ENCODE assay signal across 11 cellular contexts in the genomic region with DNA sequence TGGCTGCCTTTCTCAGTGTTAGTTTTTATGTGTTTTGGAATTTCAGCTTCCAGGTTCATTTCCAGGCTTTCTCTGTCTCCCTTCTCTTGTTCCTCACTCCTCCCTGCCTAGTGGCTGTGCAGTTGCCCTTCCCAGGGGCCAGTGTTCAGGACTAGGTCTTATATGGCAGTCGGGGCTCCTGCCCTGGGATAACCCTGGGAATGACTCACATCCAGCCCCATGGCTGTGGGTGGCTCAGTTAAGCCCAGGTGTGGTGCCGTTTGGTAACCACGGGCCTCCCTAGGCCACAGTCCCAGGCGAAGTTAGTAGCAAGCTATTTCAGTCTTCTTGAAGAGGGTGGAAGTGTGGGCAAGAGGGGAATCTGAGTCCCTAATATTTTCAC. TPM values are rescaled to one million over a fixed set of nuclear protein-coding genes. Genes with fewer than 3 reads are reported as not detected.
A peak's percentile ranks its signal among the peaks of the same experiment; 100 is the strongest.
DNase-seq lines count a peak whose midpoint lies in the region; ATAC-seq and TF ChIP-seq lines count a peak whose summit lies in the region.
"Had no signal": no experiment of that assay in that cellular context is flagged by ENCODE, and none has a peak within 500 bp of the region (broad histone marks: within the 10 kb centered on the region; RNA-seq: fewer than 3 reads in every experiment).

No MANE protein-coding gene starts in this region.

- H3K4me2 ChIP-seq in GM23338, result no peak overlapping the region

- CTCF ChIA-PET in naive thymus-derived CD4-positive, alpha-beta T cell (lab: Charles Lee), result interaction anchor here (0.5 to 14.8 kb wide), 11 partner anchors 14 to 262 kb away, joined by 3 to 172 read pairs (median 3); partner anchors contain the start of genes DDR1 and VARS2
- CTCF ChIA-PET in HEK293T (lab: Yijun Ruan, JAX), result interaction anchor here (0.6 to 2.5 kb wide), 6 partner anchors 9 to 263 kb away, joined by 3 to 11 read pairs (median 5); no protein-coding TSS in a partner anchor

- H3K4me3 ChIP-seq in GM23338 (no peak overlapping the region), spleen (no peak overlapping the region)
- no peak overlapping the region for H3K4me3 ChIP-seq in naive thymus-derived CD4-positive, alpha-beta T cell (ENCODE audit: low read length)
- H3K4me3 ChIP-seq: ovary had no signal

- H3K27me3 Mint-ChIP-seq in GM23338 (ENCODE audit: insufficient read depth, low read depth, poor library complexity), result peaks cover 9% of the 10 kb centered on the region
- no peaks in the 10 kb centered on the region for H3K27me3 Mint-ChIP-seq in activated naive CD8-positive, alpha-beta T cell treated with anti-CD3 and anti-CD28 coated beads, Interleukin-2, amount 50 U/mL, for 24 hours
- H3K27me3 Mint-ChIP-seq in naive thymus-derived CD4-positive, alpha-beta T cell, result no peaks in the 10 kb centered on the region

- no peaks in the 10 kb centered on the region for H3K9me3 ChIP-seq in naive thymus-derived CD4-positive, alpha-beta T cell (ENCODE audit: control insufficient read depth in 2 of 3, low read length in 3 of 3)
- H3K9me3 ChIP-seq in spleen, result no peaks in the 10 kb centered on the region
- H3K9me3 ChIP-seq: ovary had no signal

- no peak for TF ChIP-seq POLR2A in spleen (IDR thresholded peaks at IDR 0.05)

- no peak overlapping the region for H3K4me3 Mint-ChIP-seq in GM23338
- peak overlapping the region; percentile 0 for H3K4me3 Mint-ChIP-seq in activated naive CD8-positive, alpha-beta T cell treated with anti-CD3 and anti-CD28 coated beads, Interleukin-2, amount 50 U/mL, for 24 hours
- peak overlapping the region; percentile 42 to 96 (median 80) for H3K4me3 Mint-ChIP-seq in naive thymus-derived CD4-positive, alpha-beta T cell

- H3K9me2 ChIP-seq in GM23338 (ENCODE audit: insufficient read depth), result no peaks in the 10 kb centered on the region

- no peak overlapping the region for H2AFZ ChIP-seq in GM23338

- H3K27me3 ChIP-seq in GM23338 (ENCODE audit: insufficient read depth) (no peaks in the 10 kb centered on the region), spleen (replicated peaks in 1 of 7) (no peaks in the 10 kb centered on the region)
- H3K27me3 ChIP-seq in naive thymus-derived CD4-positive, alpha-beta T cell (ENCODE audit: control insufficient read depth in 2 of 2, insufficient read depth in 2 of 2, low read length in 2 of 2), result no peaks in the 10 kb centered on the region
- H3K27me3 ChIP-seq: ovary had no signal

- H3K79me2 ChIP-seq in GM23338 (replicated peaks; ENCODE audit: insufficient read depth), result no peaks in the 10 kb centered on the region

- peak overlapping the region; percentile 30; the same call in 1 of the 2 replicates for H3K27ac Mint-ChIP-seq in GM23338
- H3K27ac Mint-ChIP-seq in activated naive CD8-positive, alpha-beta T cell treated with anti-CD3 and anti-CD28 coated beads, Interleukin-2, amount 50 U/mL, for 24 hours, result peak overlapping the region; percentile 96
- H3K27ac Mint-ChIP-seq in naive thymus-derived CD4-positive, alpha-beta T cell, result peak overlapping the region in 8 of 9 donors; percentile 66 to 99 (median 96)

- H3K4me1 Mint-ChIP-seq in GM23338, result peaks cover 34% of the 10 kb centered on the region
- peaks cover 82% of the 10 kb centered on the region for H3K4me1 Mint-ChIP-seq in activated naive CD8-positive, alpha-beta T cell treated with anti-CD3 and anti-CD28 coated beads, Interleukin-2, amount 50 U/mL, for 24 hours
- H3K4me1 Mint-ChIP-seq in naive thymus-derived CD4-positive, alpha-beta T cell, result peaks cover 53 to 97% (median 87%) of the 10 kb centered on the region in 7 donors

- H3K27ac ChIP-seq in C4-2B (peak overlapping the region; percentile 3; the same call in 1 of the 2 replicates), GM23338 (ENCODE audit: low read depth) (no peak overlapping the region), spleen (peak overlapping the region in 2 of 8 donors; percentile 2 to 82)
- H3K27ac ChIP-seq in naive thymus-derived CD4-positive, alpha-beta T cell (ENCODE audit: low read depth, low read length), result peak overlapping the region; percentile 52
- H3K27ac ChIP-seq: ovary had no signal

- DNase-seq in GM23338 (ENCODE audit: low spot score), result no peak
- peak; percentile 47 for DNase-seq in activated naive CD8-positive, alpha-beta T cell treated with anti-CD3 and anti-CD28 coated beads, Interleukin-2, amount 50 U/mL, for 24 hours
- DNase-seq in naive thymus-derived CD4-positive, alpha-beta T cell, result no peak
- no peak for DNase-seq in spleen
- DNase-seq in mucosa of gallbladder (ENCODE audit: low spot score), result no peak
- DNase-seq in HEK293T (ENCODE audit: extremely low spot score), result no peak
- DNase-seq in anterior cingulate cortex (lab: John Stamatoyannopoulos, UW), result no peak
- DNase-seq: GDM1, MV-4-11, ovary had no signal

- 0 out of 2 replicates have a peak, but pooled peaks cover 7% of the 10 kb centered on the region for H3F3A ChIP-seq in GM23338 (replicated peaks; ENCODE audit: low read depth)

- no peaks in the 10 kb centered on the region for H3K36me3 Mint-ChIP-seq in GM23338 (ENCODE audit: low read depth)
- peaks cover 4% of the 10 kb centered on the region for H3K36me3 Mint-ChIP-seq in activated naive CD8-positive, alpha-beta T cell treated with anti-CD3 and anti-CD28 coated beads, Interleukin-2, amount 50 U/mL, for 24 hours (ENCODE audit: low read depth)
- H3K36me3 Mint-ChIP-seq in naive thymus-derived CD4-positive, alpha-beta T cell, result peaks cover 5 to 36% (median 17%) of the 10 kb centered on the region in 5 donors

- no peak for ATAC-seq in GM23338
- ATAC-seq in activated naive CD8-positive, alpha-beta T cell treated with anti-CD3 and anti-CD28 coated beads, Interleukin-2, amount 50 U/mL, for 24 hours, result peak; percentile 62
- no peak for ATAC-seq in naive thymus-derived CD4-positive, alpha-beta T cell

- H3K36me3 ChIP-seq in GM23338 (ENCODE audit: insufficient read depth) (no peaks in the 10 kb centered on the region), spleen (no peaks in the 10 kb centered on the region)
- H3K36me3 ChIP-seq in naive thymus-derived CD4-positive, alpha-beta T cell (ENCODE audit: control insufficient read depth in 2 of 3, insufficient read depth in 3 of 3, low read length in 3 of 3), result peaks cover 0 to 22% (median 0%) of the 10 kb centered on the region in 3 experiments
- H3K36me3 ChIP-seq: ovary had no signal

- TF ChIP-seq CTCF in C4-2B (conservative IDR thresholded peaks at IDR 0.05), result no peak
- TF ChIP-seq CTCF in GM23338 (conservative IDR thresholded peaks at IDR 0.05; ENCODE audit: low read depth in 2 of 2), result no peak
- no peak for TF ChIP-seq CTCF in spleen (IDR thresholded peaks at IDR 0.05 in 8 of 11, conservative IDR thresholded peaks at IDR 0.05 in 3 of 11)

- H4K20me1 ChIP-seq in GM23338 (replicated peaks; ENCODE audit: insufficient read depth), result no peaks in the 10 kb centered on the region

- H3K9me3 Mint-ChIP-seq in GM23338, result no peaks in the 10 kb centered on the region
- no peaks in the 10 kb centered on the region for H3K9me3 Mint-ChIP-seq in activated naive CD8-positive, alpha-beta T cell treated with anti-CD3 and anti-CD28 coated beads, Interleukin-2, amount 50 U/mL, for 24 hours
- H3K9me3 Mint-ChIP-seq in naive thymus-derived CD4-positive, alpha-beta T cell, result no peaks in the 10 kb centered on the region

- 65 to 82% (median 68%) methylated on average over 4 of the region's 4 CpGs for WGBS in spleen, 5 donors

- peaks cover 16% of the 10 kb centered on the region for H3K4me1 ChIP-seq in GM23338 (ENCODE audit: insufficient read depth)
- peaks cover 36 to 45% of the 10 kb centered on the region in 2 donors for H3K4me1 ChIP-seq in naive thymus-derived CD4-positive, alpha-beta T cell (ENCODE audit: control insufficient read depth in 2 of 2, insufficient read depth in 2 of 2, low read length in 2 of 2)
- H3K4me1 ChIP-seq in spleen, result peaks cover 12 to 99% (median 67%) of the 10 kb centered on the region in 6 donors

- POLR2A ChIA-PET in naive thymus-derived CD4-positive, alpha-beta T cell (lab: Charles Lee), result interaction anchor here (0.8 to 1.8 kb wide), 5 partner anchors 31 to 260 kb away, joined by 3 to 7 read pairs (median 5); no protein-coding TSS in a partner anchor
- POLR2A ChIA-PET in HEK293T (lab: Yijun Ruan, JAX), result no interaction called here

- intact Hi-C loops in naive thymus-derived CD4-positive, alpha-beta T cell (cut with micrococcal nuclease), result loop anchor here in 1 of 2 donors (5.0 kb wide), 1 partner anchor 145 kb away; no protein-coding TSS in a partner anchor
- intact Hi-C loops in spleen (cut with DNase I; ENCODE audit: low total_unique reads), result loop anchor here (5.0 kb wide), 1 partner anchor 50 kb away; no protein-coding TSS in a partner anchor

TF ChIP-seq in HEK293T, 16 proteins besides CTCF, POLR2A, EP300 and RAD21:
- TF ChIP-seq TARDBP (IDR thresholded peaks at IDR 0.05) (no peak), NFRKB (IDR thresholded peaks at IDR 0.05) (no peak), BHLHE40 (IDR thresholded peaks at IDR 0.05; ENCODE audit: borderline replicate concordance) (no peak), PKNOX1 (IDR thresholded peaks at IDR 0.05) (no peak), CTBP1 (IDR thresholded peaks at IDR 0.05; ENCODE audit: borderline replicate concordance) (no peak), ARNT (IDR thresholded peaks at IDR 0.05) (no peak), ELF4 (IDR thresholded peaks at IDR 0.05) (no peak), LEF1 (IDR thresholded peaks at IDR 0.05; ENCODE audit: borderline replicate concordance) (no peak)

RNA-seq across cellular contexts. Expression of gene DDR1, which starts 57.4 kb away (rescaled TPM):
- total RNA-seq in GM23338 (2014; rRNA removed; shearing (Covaris generic)), result 140 and 154 TPM in 2 replicates
- polyA plus RNA-seq in GM23338 (2016; fragmentation: Nextera tagmentation; extraction: Ambion mirVana) (58.3 and 71.6 TPM in 2 replicates), spleen (10 to 100 TPM in 1 of 3 donors, 1 to 10 TPM in 2; 5.0 to 10.1 (median 8.0) TPM)
- 10 to 100 TPM; 13.7 to 23.8 (median 18.6) TPM for total RNA-seq in naive thymus-derived CD4-positive, alpha-beta T cell
- polyA plus RNA-seq in naive thymus-derived CD4-positive, alpha-beta T cell, result 1 to 10 TPM; 1.8 to 8.6 TPM
- total RNA-seq in spleen (10 to 100 TPM; 13.0 to 37.1 (median 23.8) TPM), mucosa of gallbladder (457 TPM)

Comparison
In these comparisons a context has a peak if more than half of its experiments do, and no peak if none do; other contexts are left out.
1. H3K27ac Mint-ChIP-seq: peak in every context shown above with its lines; median percentile 96 in naive thymus-derived CD4-positive, alpha-beta T cell; 96 in activated naive CD8-positive, alpha-beta T cell treated with anti-CD3 and anti-CD28 coated beads, Interleukin-2, amount 50 U/mL, for 24 hours; 30 in GM23338.